8 cellular contexts compared by ENCODE assay signal in the genomic region with DNA sequence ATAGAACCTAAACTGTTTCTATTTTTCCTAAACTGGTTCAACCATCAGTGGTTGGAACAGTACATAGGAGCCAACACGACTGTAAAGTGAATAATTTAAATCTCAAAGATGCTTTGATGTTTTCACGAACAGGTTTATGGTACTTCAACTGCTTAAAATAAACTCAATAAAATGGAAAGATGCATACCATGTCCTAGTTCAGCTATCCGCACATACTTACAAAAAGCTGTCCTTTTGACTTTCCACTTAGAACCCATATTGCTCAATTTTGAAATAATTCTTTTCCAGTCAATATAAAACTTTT. TPM values are rescaled to one million over a fixed set of nuclear protein-coding genes. Genes with fewer than 3 reads are reported as not detected.
DNase-seq lines count a peak whose midpoint lies in the region; ATAC-seq and TF ChIP-seq lines count a peak whose summit lies in the region.

No MANE protein-coding gene starts in this region.

- peak overlapping the region; percentile 91 for H3K27ac Mint-ChIP-seq in activated CD4-positive, alpha-beta T cell treated with anti-CD3 and anti-CD28 coated beads, Interleukin-2, amount 10 ng/mL, durations not matched to agents 7 days and 5 days
- H3K27ac Mint-ChIP-seq in activated CD4-positive, alpha-beta memory T cell treated with anti-CD3 and anti-CD28 coated beads, Interleukin-2, amount 10 ng/mL, durations not matched to agents 7 days and 5 days: peak overlapping the region; percentile 93

- no peak for DNase-seq in activated CD4-positive, alpha-beta T cell treated with anti-CD3 and anti-CD28 coated beads, Interleukin-2, amount 10 ng/mL, durations not matched to agents 7 days and 5 days
- no peak for DNase-seq in activated CD4-positive, alpha-beta T cell treated with anti-CD3 and anti-CD28 coated beads, Interleukin-2, amount 50 U/mL, for 4 hours
- no peak for DNase-seq in activated CD4-positive, alpha-beta memory T cell treated with anti-CD3 and anti-CD28 coated beads, Interleukin-2, amount 10 ng/mL, durations not matched to agents 7 days and 5 days
- DNase-seq in suprapubic skin (ENCODE audit: low spot score in 2 of 2): no peak
- no peak for DNase-seq in T1000 (lab: John Stamatoyannopoulos, UW)

- no peak for TF ChIP-seq EP300 in suprapubic skin (IDR thresholded peaks at IDR 0.05)

- CTCF ChIA-PET in activated CD4-positive, alpha-beta T cell treated with anti-CD3 and anti-CD28 coated beads, Interleukin-2, amount 10 ng/mL, durations not matched to agents 7 days and 5 days (lab: Charles Lee): interaction anchor here (0.6 to 1.3 kb wide), 3 partner anchors 68 to 871 kb away, joined by 3 to 4 read pairs (median 3); no protein-coding TSS in a partner anchor
- CTCF ChIA-PET in activated CD4-positive, alpha-beta memory T cell treated with anti-CD3 and anti-CD28 coated beads, Interleukin-2, amount 10 ng/mL, durations not matched to agents 7 days and 5 days (lab: Charles Lee): interaction anchor here (0.8 to 1.7 kb wide), 6 partner anchors 8 to 184 kb away, joined by 3 to 8 read pairs (median 4); partner anchors contain the start of gene CNOT10

- H3K36me3 Mint-ChIP-seq in activated CD4-positive, alpha-beta T cell treated with anti-CD3 and anti-CD28 coated beads, Interleukin-2, amount 10 ng/mL, durations not matched to agents 7 days and 5 days (ENCODE audit: low read depth): peaks cover 14% of the 10 kb centered on the region
- peaks cover 26% of the 10 kb centered on the region for H3K36me3 Mint-ChIP-seq in activated CD4-positive, alpha-beta memory T cell treated with anti-CD3 and anti-CD28 coated beads, Interleukin-2, amount 10 ng/mL, durations not matched to agents 7 days and 5 days (ENCODE audit: low read depth)

- TF ChIP-seq CTCF in suprapubic skin (IDR thresholded peaks at IDR 0.05): no peak

- H3K4me1 ChIP-seq in suprapubic skin: peaks cover 10% of the 10 kb centered on the region

- H3K27me3 ChIP-seq in suprapubic skin: no peaks in the 10 kb centered on the region

- no peaks in the 10 kb centered on the region for H3K36me3 ChIP-seq in suprapubic skin

- H3K4me3 ChIP-seq in iPS-18c (ENCODE audit: insufficient read depth, low read depth, low read length) (peak overlapping the region; percentile 88), suprapubic skin (peak overlapping the region; percentile 72)

- no peak for ATAC-seq in HG03095 (IDR thresholded peaks at IDR 0.05; ENCODE audit: unreplicated experiment)
- no peak for ATAC-seq in GM21737 (IDR thresholded peaks at IDR 0.05; ENCODE audit: unreplicated experiment)

- POLR2A ChIA-PET in activated CD4-positive, alpha-beta T cell treated with anti-CD3 and anti-CD28 coated beads, Interleukin-2, amount 10 ng/mL, durations not matched to agents 7 days and 5 days (lab: Charles Lee): no interaction called here
- POLR2A ChIA-PET in activated CD4-positive, alpha-beta memory T cell treated with anti-CD3 and anti-CD28 coated beads, Interleukin-2, amount 10 ng/mL, durations not matched to agents 7 days and 5 days (lab: Charles Lee): interaction anchor here (0.9 to 2.8 kb wide), 16 partner anchors 9 to 969 kb away, joined by 3 to 13 read pairs (median 4); partner anchors contain the start of genes CMTM7, CNOT10 and STT3B

- no peak for TF ChIP-seq POLR2A in suprapubic skin (IDR thresholded peaks at IDR 0.05)

- H3K9me3 ChIP-seq in iPS-18c (ENCODE audit: control insufficient read depth, insufficient read depth, low read length) (no peaks in the 10 kb centered on the region), suprapubic skin (no peaks in the 10 kb centered on the region)

- H3K27me3 Mint-ChIP-seq in activated CD4-positive, alpha-beta T cell treated with anti-CD3 and anti-CD28 coated beads, Interleukin-2, amount 10 ng/mL, durations not matched to agents 7 days and 5 days: peaks cover under 1% of the 10 kb centered on the region
- H3K27me3 Mint-ChIP-seq in activated CD4-positive, alpha-beta memory T cell treated with anti-CD3 and anti-CD28 coated beads, Interleukin-2, amount 10 ng/mL, durations not matched to agents 7 days and 5 days: no peaks in the 10 kb centered on the region

- no peaks in the 10 kb centered on the region for H3K9me3 Mint-ChIP-seq in activated CD4-positive, alpha-beta T cell treated with anti-CD3 and anti-CD28 coated beads, Interleukin-2, amount 10 ng/mL, durations not matched to agents 7 days and 5 days
- no peaks in the 10 kb centered on the region for H3K9me3 Mint-ChIP-seq in activated CD4-positive, alpha-beta memory T cell treated with anti-CD3 and anti-CD28 coated beads, Interleukin-2, amount 10 ng/mL, durations not matched to agents 7 days and 5 days

- peak overlapping the region; percentile 95 for H3K4me3 Mint-ChIP-seq in activated CD4-positive, alpha-beta T cell treated with anti-CD3 and anti-CD28 coated beads, Interleukin-2, amount 10 ng/mL, durations not matched to agents 7 days and 5 days
- H3K4me3 Mint-ChIP-seq in activated CD4-positive, alpha-beta memory T cell treated with anti-CD3 and anti-CD28 coated beads, Interleukin-2, amount 10 ng/mL, durations not matched to agents 7 days and 5 days: peak overlapping the region; percentile 96

- H3K27ac ChIP-seq in suprapubic skin: peak overlapping the region; percentile 96

- peaks cover 42% of the 10 kb centered on the region for H3K4me1 Mint-ChIP-seq in activated CD4-positive, alpha-beta T cell treated with anti-CD3 and anti-CD28 coated beads, Interleukin-2, amount 10 ng/mL, durations not matched to agents 7 days and 5 days
- peaks cover 43% of the 10 kb centered on the region for H3K4me1 Mint-ChIP-seq in activated CD4-positive, alpha-beta memory T cell treated with anti-CD3 and anti-CD28 coated beads, Interleukin-2, amount 10 ng/mL, durations not matched to agents 7 days and 5 days

- WGBS in suprapubic skin: 13% methylated on average over 3 of the region's 3 CpGs

RNA-seq across cellular contexts. Expression of gene CMTM6, which starts 0.9 kb away (rescaled TPM):
- 10 to 100 TPM; 55.2 to 57.1 TPM for total RNA-seq in activated CD4-positive, alpha-beta T cell treated with anti-CD3 and anti-CD28 coated beads, Interleukin-2, amount 10 ng/mL, durations not matched to agents 7 days and 5 days
- 10 to 100 TPM; 89.5 to 91.8 TPM for total RNA-seq in activated CD4-positive, alpha-beta memory T cell treated with anti-CD3 and anti-CD28 coated beads, Interleukin-2, amount 10 ng/mL, durations not matched to agents 7 days and 5 days
- 100 to 1,000 TPM in 2 of 4 donors, 10 to 100 TPM in 2; 36.0 to 131 (median 110) TPM for total RNA-seq in suprapubic skin
